ENCODE assay signal across 1 cellular context in genomic region chr15:81175496-81175895, GRCh38.
TF ChIP-seq lines count a peak whose summit lies in the region.

No MANE protein-coding gene starts in this region.

TF ChIP-seq in IMR-90, 13 proteins besides CTCF, POLR2A, EP300 and RAD21 (continued from another document):
- TF ChIP-seq ELK1 (IDR thresholded peaks at IDR 0.05; ENCODE audit: borderline replicate concordance, low read depth, low read length), result no peak
- TF ChIP-seq BHLHE40 (IDR thresholded peaks at IDR 0.05; ENCODE audit: low read depth, low read length), result no peak
- TF ChIP-seq CEBPB (IDR thresholded peaks at IDR 0.05; ENCODE audit: low read depth, low read length), result no peak
- TF ChIP-seq MAFK (IDR thresholded peaks at IDR 0.05; ENCODE audit: low read depth, low read length), result no peak
- TF ChIP-seq SMC3 (IDR thresholded peaks at IDR 0.05; ENCODE audit: low read depth, low read length), result no peak
- no peak for TF ChIP-seq FOS (IDR thresholded peaks at IDR 0.05; ENCODE audit: low read depth, low read length)
